13 cellular contexts compared by ENCODE assay signal in genomic region chr6:32855467-32856174, GRCh38. TPM values are rescaled to one million over a fixed set of nuclear protein-coding genes. Genes with fewer than 3 reads are reported as not detected.
DNase-seq lines count a peak whose midpoint lies in the region; ATAC-seq and TF ChIP-seq lines count a peak whose summit lies in the region.
"Had no signal": no experiment of that assay in that cellular context is flagged by ENCODE, and none has a peak within 500 bp of the region (broad histone marks: within the 10 kb centered on the region; RNA-seq: fewer than 3 reads in every experiment).

No MANE protein-coding gene starts in this region.

- peaks cover 59% of the 10 kb centered on the region for H3K4me1 Mint-ChIP-seq in activated CD4-positive, alpha-beta T cell treated with anti-CD3 and anti-CD28 coated beads, Interleukin-2, amount 10 ng/mL, durations not matched to agents 7 days and 5 days
- peaks cover 56 to 78% of the 10 kb centered on the region in 2 donors for H3K4me1 Mint-ChIP-seq in immature natural killer cell
- peaks cover 70% of the 10 kb centered on the region for H3K4me1 Mint-ChIP-seq in stimulated activated naive CD8-positive, alpha-beta T cell treated with anti-CD3 and anti-CD28 coated beads, Interleukin-15, amount 100 ng/mL, for 72 hours

- no peaks in the 10 kb centered on the region for H3K27me3 Mint-ChIP-seq in activated CD4-positive, alpha-beta T cell treated with anti-CD3 and anti-CD28 coated beads, Interleukin-2, amount 10 ng/mL, durations not matched to agents 7 days and 5 days
- peaks cover 9 to 20% (median 15%) of the 10 kb centered on the region in 3 donors for H3K27me3 Mint-ChIP-seq in immature natural killer cell (ENCODE audit: low read depth in 3 of 3)
- H3K27me3 Mint-ChIP-seq in stimulated activated naive CD8-positive, alpha-beta T cell treated with anti-CD3 and anti-CD28 coated beads, Interleukin-15, amount 100 ng/mL, for 72 hours = no peaks in the 10 kb centered on the region

- peak overlapping the region; percentile 97 to 100 (median 98) for H3K27ac ChIP-seq in Peyer's patch

- no peak for ATAC-seq in stimulated activated naive CD8-positive, alpha-beta T cell treated with anti-CD3 and anti-CD28 coated beads, Interleukin-15, amount 100 ng/mL, for 72 hours
- ATAC-seq in HG02973 (IDR thresholded peaks at IDR 0.05; ENCODE audit: unreplicated experiment) = no peak
- ATAC-seq in GM19023 (IDR thresholded peaks at IDR 0.05; ENCODE audit: unreplicated experiment) = no peak
- ATAC-seq: A549 had no signal

- DNase-seq in activated CD4-positive, alpha-beta T cell treated with anti-CD3 and anti-CD28 coated beads, Interleukin-2, amount 10 ng/mL, durations not matched to agents 7 days and 5 days = no peak
- DNase-seq in activated CD4-positive, alpha-beta T cell treated with anti-CD3 and anti-CD28 coated beads, Interleukin-2, amount 50 U/mL, for 4 hours = no peak
- no peak for DNase-seq in Peyer's patch
- no peak for DNase-seq in immature natural killer cell
- no peak for DNase-seq in stimulated activated naive CD8-positive, alpha-beta T cell treated with anti-CD3 and anti-CD28 coated beads, Interleukin-15, amount 100 ng/mL, for 72 hours
- no peak for DNase-seq in GF-D8 (lab: John Stamatoyannopoulos, UW)
- DNase-seq: amniotic stem cell, NCI-H187 treated with DMSO at 0.1 percent for 48 hours had no signal

- peak overlapping the region; percentile 100 for H3K27ac Mint-ChIP-seq in activated CD4-positive, alpha-beta T cell treated with anti-CD3 and anti-CD28 coated beads, Interleukin-2, amount 10 ng/mL, durations not matched to agents 7 days and 5 days
- H3K27ac Mint-ChIP-seq in immature natural killer cell = peak overlapping the region; percentile 100
- H3K27ac Mint-ChIP-seq in stimulated activated naive CD8-positive, alpha-beta T cell treated with anti-CD3 and anti-CD28 coated beads, Interleukin-15, amount 100 ng/mL, for 72 hours = peak overlapping the region; percentile 72 to 94

- H3K27me3 ChIP-seq in Peyer's patch = no peaks in the 10 kb centered on the region

- H3K9me3 ChIP-seq in Peyer's patch = no peaks in the 10 kb centered on the region
- H3K9me3 ChIP-seq: A549, prostate gland had no signal

- H3K36me3 Mint-ChIP-seq in activated CD4-positive, alpha-beta T cell treated with anti-CD3 and anti-CD28 coated beads, Interleukin-2, amount 10 ng/mL, durations not matched to agents 7 days and 5 days (ENCODE audit: low read depth) = peaks cover 81% of the 10 kb centered on the region
- peaks cover 31 to 57% (median 42%) of the 10 kb centered on the region in 3 donors for H3K36me3 Mint-ChIP-seq in immature natural killer cell

- TF ChIP-seq POLR2A in Peyer's patch (IDR thresholded peaks at IDR 0.05) = no peak

- peak in 2 of 6 experiments; percentile 16 to 49 for TF ChIP-seq CTCF in Peyer's patch (IDR thresholded peaks at IDR 0.05)

- peaks cover 0 to 29% (median 9%) of the 10 kb centered on the region in 4 donors for H3K4me1 ChIP-seq in Peyer's patch

- POLR2A ChIA-PET in activated CD4-positive, alpha-beta T cell treated with anti-CD3 and anti-CD28 coated beads, Interleukin-2, amount 10 ng/mL, durations not matched to agents 7 days and 5 days (lab: Charles Lee) = interaction anchor here (0.6 to 2.9 kb wide), 5 partner anchors 11 to 1099 kb away, joined by 4 to 17 read pairs (median 4); partner anchors contain the start of genes PSMB8 and TAP2

- H3K4me3 Mint-ChIP-seq in activated CD4-positive, alpha-beta T cell treated with anti-CD3 and anti-CD28 coated beads, Interleukin-2, amount 10 ng/mL, durations not matched to agents 7 days and 5 days = peak overlapping the region; percentile 98
- peak overlapping the region; percentile 92 to 100 (median 99) for H3K4me3 Mint-ChIP-seq in immature natural killer cell
- H3K4me3 Mint-ChIP-seq in stimulated activated naive CD8-positive, alpha-beta T cell treated with anti-CD3 and anti-CD28 coated beads, Interleukin-15, amount 100 ng/mL, for 72 hours = peak overlapping the region; percentile 99

- H3K9me3 Mint-ChIP-seq in activated CD4-positive, alpha-beta T cell treated with anti-CD3 and anti-CD28 coated beads, Interleukin-2, amount 10 ng/mL, durations not matched to agents 7 days and 5 days = no peaks in the 10 kb centered on the region
- no peaks in the 10 kb centered on the region for H3K9me3 Mint-ChIP-seq in immature natural killer cell
- H3K9me3 Mint-ChIP-seq in stimulated activated naive CD8-positive, alpha-beta T cell treated with anti-CD3 and anti-CD28 coated beads, Interleukin-15, amount 100 ng/mL, for 72 hours = no peaks in the 10 kb centered on the region

- peak overlapping the region in 2 of 4 donors; percentile 96 to 99 for H3K4me3 ChIP-seq in Peyer's patch

- H3K36me3 ChIP-seq in Peyer's patch = peaks cover 0 to 46% (median 0%) of the 10 kb centered on the region in 3 donors
- H3K36me3 ChIP-seq: prostate gland had no signal

- CTCF ChIA-PET in activated CD4-positive, alpha-beta T cell treated with anti-CD3 and anti-CD28 coated beads, Interleukin-2, amount 10 ng/mL, durations not matched to agents 7 days and 5 days (lab: Charles Lee) = interaction anchor here (0.7 to 8.0 kb wide), 8 partner anchors 12 to 348 kb away, joined by 3 to 171 read pairs (median 18); partner anchors contain the start of genes HLA-DMA, PSMB8 and TAP2

RNA-seq across cellular contexts. Expression of gene PSMB9, which starts 1.6 kb away (rescaled TPM):
- total RNA-seq in activated CD4-positive, alpha-beta T cell treated with anti-CD3 and anti-CD28 coated beads, Interleukin-2, amount 10 ng/mL, durations not matched to agents 7 days and 5 days = 100 to 1,000 TPM; 329 to 391 TPM
- total RNA-seq in Peyer's patch = 100 to 1,000 TPM in 1 of 4 donors, 10 to 100 TPM in 3; 53.5 to 124 (median 80.9) TPM
- polyA plus RNA-seq in immature natural killer cell = 1,000 to 10,000 TPM in 1 of 3 donors, 100 to 1,000 TPM in 2; 694 to 1,190 (median 822) TPM

RNA-seq across cellular contexts. Expression of gene TAP1, which starts 2.1 kb away (rescaled TPM):
- total RNA-seq in activated CD4-positive, alpha-beta T cell treated with anti-CD3 and anti-CD28 coated beads, Interleukin-2, amount 10 ng/mL, durations not matched to agents 7 days and 5 days = 100 to 1,000 TPM; 396 to 441 TPM
- 100 to 1,000 TPM in 3 of 4 donors, 10 to 100 TPM in 1; 25.6 to 136 (median 107) TPM for total RNA-seq in Peyer's patch
- polyA plus RNA-seq in immature natural killer cell = 100 to 1,000 TPM; 310 to 465 (median 439) TPM

RNA-seq across cellular contexts. Expression of gene PSMB8, which starts 11.8 kb away (rescaled TPM):
- 100 to 1,000 TPM; 307 to 379 TPM for total RNA-seq in activated CD4-positive, alpha-beta T cell treated with anti-CD3 and anti-CD28 coated beads, Interleukin-2, amount 10 ng/mL, durations not matched to agents 7 days and 5 days
- total RNA-seq in Peyer's patch = 100 to 1,000 TPM in 2 of 4 donors, 10 to 100 TPM in 2; 48.1 to 104 (median 96.0) TPM
- polyA plus RNA-seq in immature natural killer cell = 100 to 1,000 TPM; 495 to 696 (median 528) TPM

RNA-seq across cellular contexts. Expression of gene TAP2, which starts 17.1 kb away (rescaled TPM):
- total RNA-seq in activated CD4-positive, alpha-beta T cell treated with anti-CD3 and anti-CD28 coated beads, Interleukin-2, amount 10 ng/mL, durations not matched to agents 7 days and 5 days = 100 to 1,000 TPM; 332 to 337 TPM
- 10 to 100 TPM; 16.5 to 53.2 (median 39.4) TPM for total RNA-seq in Peyer's patch
- 10 to 100 TPM; 16.9 to 67.6 (median 30.4) TPM for polyA plus RNA-seq in immature natural killer cell

RNA-seq across cellular contexts. Expression of gene HLA-DOB, which starts 38.8 kb away (rescaled TPM):
- 1 to 10 TPM; 2.4 to 2.9 TPM for total RNA-seq in activated CD4-positive, alpha-beta T cell treated with anti-CD3 and anti-CD28 coated beads, Interleukin-2, amount 10 ng/mL, durations not matched to agents 7 days and 5 days
- total RNA-seq in Peyer's patch = 10 to 100 TPM in 1 of 4 donors, 1 to 10 TPM in 2, under 1 TPM in 1; 0.88 to 13.2 (median 4.2) TPM
- 1 to 10 TPM in 2 of 3 donors, under 1 TPM in 1; 0.45 to 6.6 (median 4.8) TPM for polyA plus RNA-seq in immature natural killer cell
- total RNA-seq: kidney epithelial cell had no signal
